Comparison of ENCODE assay signal across 32 cellular contexts in genomic region chr13:111594606-111595005, GRCh38.
"Had no signal": no experiment of that assay in that cellular context is flagged by ENCODE, and none has a peak within 500 bp of the region (broad histone marks: within the 10 kb centered on the region; RNA-seq: fewer than 3 reads in every experiment).

No MANE protein-coding gene starts in this region.

- ATAC-seq: activated CD4-positive, CD25-positive, alpha-beta regulatory T cell treated with anti-CD3 and anti-CD28 coated beads, Interleukin-2, amount 50 U/mL, for 24 hours; activated CD8-positive, alpha-beta T cell treated with anti-CD3 and anti-CD28 coated beads for 36 hours; activated T-cell treated with anti-CD3 and anti-CD28 coated beads, Interleukin-2, amount 50 U/mL, for 4 hours; activated T-helper 17 cell treated with anti-CD3 and anti-CD28 coated beads, Interleukin-2, amount 50 U/mL, for 72 hours; esophagus mucosa; T-helper 17 cell had no signal

- H3K4me3 Mint-ChIP-seq: activated B cell treated with CpG ODN at 0.5 μM for 24 hours; activated CD8-positive, alpha-beta T cell treated with anti-CD3 and anti-CD28 coated beads for 36 hours; activated naive CD8-positive, alpha-beta T cell; activated T-cell treated with anti-CD3 and anti-CD28 coated beads, Interleukin-2, amount 50 U/mL, for 4 hours; activated T-helper 17 cell treated with anti-CD3 and anti-CD28 coated beads, Interleukin-2, amount 50 U/mL, for 72 hours; brain; endodermal cell; T-helper 17 cell; T-helper 2 cell treated with Interferon-gamma antibody and Interleukin-4, amounts not matched to agents 5 μg/mL and 100 μg/mL, for 36 hours had no signal

- FAIRE-seq: frontal cortex had no signal

- H3K4me1 Mint-ChIP-seq: activated B cell treated with CpG ODN at 0.5 μM for 24 hours, endodermal cell, T-helper 17 cell had no signal

- H3K9me3 ChIP-seq: ascending aorta, breast epithelium, colonic mucosa had no signal

- H3K9me3 Mint-ChIP-seq: activated B cell treated with CpG ODN at 0.5 μM for 24 hours; activated T-cell treated with anti-CD3 and anti-CD28 coated beads, Interleukin-2, amount 50 U/mL, for 4 hours; activated T-helper 17 cell treated with anti-CD3 and anti-CD28 coated beads, Interleukin-2, amount 50 U/mL, for 72 hours; T-helper 2 cell treated with Interferon-gamma antibody and Interleukin-4, amounts not matched to agents 5 μg/mL and 100 μg/mL, for 36 hours had no signal

- DNase-seq: activated B cell treated with CpG ODN at 0.5 μM for 24 hours; activated CD4-positive, alpha-beta T cell treated with anti-CD3 and anti-CD28 coated beads for 48 hours; activated CD4-positive, alpha-beta T cell treated with anti-CD3 and anti-CD28 coated beads, Interleukin-2, amount 50 U/mL, for 1 hour; activated CD4-positive, alpha-beta T cell treated with anti-CD3 and anti-CD28 coated beads, Interleukin-2, amount 50 U/mL, for 48 hours; activated CD8-positive, alpha-beta memory T cell treated with anti-CD3 and anti-CD28 coated beads for 24 hours; activated CD8-positive, alpha-beta T cell treated with anti-CD3 and anti-CD28 coated beads for 36 hours; activated effector memory CD4-positive, alpha-beta T cell treated with Interleukin-2 at 50 U/mL for 16 hours; activated gamma-delta T cell treated with Interleukin-2 at 50 U/mL for 16 hours; activated naive CD4-positive, alpha-beta T cell treated with anti-CD3 and anti-CD28 coated beads, Interleukin-2, amount 50 U/mL, for 16 hours; activated naive CD4-positive, alpha-beta T cell treated with Interleukin-2 at 50 U/mL for 16 hours; activated T-cell treated with anti-CD3 and anti-CD28 coated beads, Interleukin-2, amount 50 U/mL, for 4 hours; central memory CD4-positive, alpha-beta T cell; cerebellar nuclear complex; colonic mucosa; dorsolateral prefrontal cortex; effector memory CD4-positive, alpha-beta T cell; endodermal cell; foreskin fibroblast; T-helper 1 cell; T-helper 17 cell; T1000; WERI-Rb-1 had no signal

- H3K4me1 ChIP-seq: ascending aorta, breast epithelium, colonic mucosa had no signal

- H3K27ac ChIP-seq: ascending aorta, breast epithelium, cardiac muscle cell, colonic mucosa, dorsolateral prefrontal cortex, WERI-Rb-1 had no signal

- H3K36me3 Mint-ChIP-seq: activated naive CD8-positive, alpha-beta T cell; brain had no signal

- H3K36me3 ChIP-seq: ascending aorta, breast epithelium, cardiac muscle cell, colonic mucosa, WERI-Rb-1 had no signal

- H3K27ac Mint-ChIP-seq: activated B cell treated with CpG ODN at 0.5 μM for 24 hours; activated CD8-positive, alpha-beta T cell treated with anti-CD3 and anti-CD28 coated beads for 36 hours; activated naive CD8-positive, alpha-beta T cell; activated T-helper 17 cell treated with anti-CD3 and anti-CD28 coated beads, Interleukin-2, amount 50 U/mL, for 72 hours; endodermal cell; T-helper 17 cell; T-helper 2 cell treated with Interferon-gamma antibody and Interleukin-4, amounts not matched to agents 5 μg/mL and 100 μg/mL, for 36 hours had no signal

- H3K27me3 Mint-ChIP-seq: activated B cell treated with CpG ODN at 0.5 μM for 24 hours; activated CD8-positive, alpha-beta T cell treated with anti-CD3 and anti-CD28 coated beads for 36 hours; activated naive CD8-positive, alpha-beta T cell had no signal

- H3K4me3 ChIP-seq: ascending aorta, breast epithelium, cardiac muscle cell, colonic mucosa, dorsolateral prefrontal cortex had no signal
